ENCODE assay signal across 1 cellular context in the genomic region with DNA sequence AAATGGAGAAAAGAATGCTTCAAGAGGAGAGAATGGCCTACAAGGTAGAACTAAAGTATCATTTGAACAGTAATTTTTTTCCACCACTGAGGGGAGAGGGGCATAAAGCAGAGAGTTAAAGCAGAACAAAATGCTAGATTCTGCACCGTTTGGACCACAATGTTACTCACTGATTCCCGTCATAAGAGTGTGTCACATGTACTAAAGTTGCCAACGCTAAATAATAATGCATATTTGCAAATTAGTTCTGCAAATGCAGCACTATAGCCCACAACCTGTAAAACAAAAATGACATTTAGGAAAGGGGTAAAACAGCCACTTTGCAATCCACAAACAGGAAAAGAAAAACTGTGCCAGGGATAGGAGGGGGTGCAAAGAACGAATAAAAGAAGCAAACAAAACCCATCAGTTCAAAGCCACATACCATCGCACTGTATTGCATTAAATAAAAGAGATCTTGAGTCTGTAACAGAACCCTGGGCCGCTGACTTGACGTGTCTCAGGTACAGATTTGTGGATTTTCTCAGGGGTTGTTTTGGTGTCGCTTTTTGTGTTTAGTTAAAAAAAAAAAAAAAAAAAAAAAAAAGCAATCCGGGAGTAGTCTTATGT.
TF ChIP-seq lines count a peak whose summit lies in the region.

No MANE protein-coding gene starts in this region.

TF ChIP-seq in GM12878, 131 proteins besides CTCF, POLR2A, EP300 and RAD21 (continued from another document):
- TF ChIP-seq NFYA (IDR thresholded peaks at IDR 0.05; ENCODE audit: borderline replicate concordance, low read depth, low read length) (no peak), CHD2 (IDR thresholded peaks at IDR 0.05; ENCODE audit: borderline replicate concordance, low read depth, low read length) (no peak), PAX8 (IDR thresholded peaks at IDR 0.05) (no peak), ZNF207 (IDR thresholded peaks at IDR 0.05; ENCODE audit: borderline replicate concordance) (no peak), YBX1 (IDR thresholded peaks at IDR 0.05) (no peak), POLR2AphosphoS2 (IDR thresholded peaks at IDR 0.05; ENCODE audit: low read depth, low read length) (no peak), BMI1 (IDR thresholded peaks at IDR 0.05; ENCODE audit: borderline replicate concordance) (no peak)
- TF ChIP-seq, protein P1, sequence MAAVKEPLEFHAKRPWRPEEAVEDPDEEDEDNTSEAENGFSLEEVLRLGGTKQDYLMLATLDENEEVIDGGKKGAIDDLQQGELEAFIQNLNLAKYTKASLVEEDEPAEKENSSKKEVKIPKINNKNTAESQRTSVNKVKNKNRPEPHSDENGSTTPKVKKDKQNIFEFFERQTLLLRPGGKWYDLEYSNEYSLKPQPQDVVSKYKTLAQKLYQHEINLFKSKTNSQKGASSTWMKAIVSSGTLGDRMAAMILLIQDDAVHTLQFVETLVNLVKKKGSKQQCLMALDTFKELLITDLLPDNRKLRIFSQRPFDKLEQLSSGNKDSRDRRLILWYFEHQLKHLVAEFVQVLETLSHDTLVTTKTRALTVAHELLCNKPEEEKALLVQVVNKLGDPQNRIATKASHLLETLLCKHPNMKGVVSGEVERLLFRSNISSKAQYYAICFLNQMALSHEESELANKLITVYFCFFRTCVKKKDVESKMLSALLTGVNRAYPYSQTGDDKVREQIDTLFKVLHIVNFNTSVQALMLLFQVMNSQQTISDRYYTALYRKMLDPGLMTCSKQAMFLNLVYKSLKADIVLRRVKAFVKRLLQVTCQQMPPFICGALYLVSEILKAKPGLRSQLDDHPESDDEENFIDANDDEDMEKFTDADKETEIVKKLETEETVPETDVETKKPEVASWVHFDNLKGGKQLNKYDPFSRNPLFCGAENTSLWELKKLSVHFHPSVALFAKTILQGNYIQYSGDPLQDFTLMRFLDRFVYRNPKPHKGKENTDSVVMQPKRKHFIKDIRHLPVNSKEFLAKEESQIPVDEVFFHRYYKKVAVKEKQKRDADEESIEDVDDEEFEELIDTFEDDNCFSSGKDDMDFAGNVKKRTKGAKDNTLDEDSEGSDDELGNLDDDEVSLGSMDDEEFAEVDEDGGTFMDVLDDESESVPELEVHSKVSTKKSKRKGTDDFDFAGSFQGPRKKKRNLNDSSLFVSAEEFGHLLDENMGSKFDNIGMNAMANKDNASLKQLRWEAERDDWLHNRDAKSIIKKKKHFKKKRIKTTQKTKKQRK (IDR thresholded peaks at IDR 0.05; ENCODE audit: low read depth, low read length), result no peak
- TF ChIP-seq, protein P2, sequence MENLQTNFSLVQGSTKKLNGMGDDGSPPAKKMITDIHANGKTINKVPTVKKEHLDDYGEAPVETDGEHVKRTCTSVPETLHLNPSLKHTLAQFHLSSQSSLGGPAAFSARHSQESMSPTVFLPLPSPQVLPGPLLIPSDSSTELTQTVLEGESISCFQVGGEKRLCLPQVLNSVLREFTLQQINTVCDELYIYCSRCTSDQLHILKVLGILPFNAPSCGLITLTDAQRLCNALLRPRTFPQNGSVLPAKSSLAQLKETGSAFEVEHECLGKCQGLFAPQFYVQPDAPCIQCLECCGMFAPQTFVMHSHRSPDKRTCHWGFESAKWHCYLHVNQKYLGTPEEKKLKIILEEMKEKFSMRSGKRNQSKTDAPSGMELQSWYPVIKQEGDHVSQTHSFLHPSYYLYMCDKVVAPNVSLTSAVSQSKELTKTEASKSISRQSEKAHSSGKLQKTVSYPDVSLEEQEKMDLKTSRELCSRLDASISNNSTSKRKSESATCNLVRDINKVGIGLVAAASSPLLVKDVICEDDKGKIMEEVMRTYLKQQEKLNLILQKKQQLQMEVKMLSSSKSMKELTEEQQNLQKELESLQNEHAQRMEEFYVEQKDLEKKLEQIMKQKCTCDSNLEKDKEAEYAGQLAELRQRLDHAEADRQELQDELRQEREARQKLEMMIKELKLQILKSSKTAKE (IDR thresholded peaks at IDR 0.05; ENCODE audit: low read depth, poor library complexity, severe bottlenecking), result no peak
- TF ChIP-seq, protein P3, sequence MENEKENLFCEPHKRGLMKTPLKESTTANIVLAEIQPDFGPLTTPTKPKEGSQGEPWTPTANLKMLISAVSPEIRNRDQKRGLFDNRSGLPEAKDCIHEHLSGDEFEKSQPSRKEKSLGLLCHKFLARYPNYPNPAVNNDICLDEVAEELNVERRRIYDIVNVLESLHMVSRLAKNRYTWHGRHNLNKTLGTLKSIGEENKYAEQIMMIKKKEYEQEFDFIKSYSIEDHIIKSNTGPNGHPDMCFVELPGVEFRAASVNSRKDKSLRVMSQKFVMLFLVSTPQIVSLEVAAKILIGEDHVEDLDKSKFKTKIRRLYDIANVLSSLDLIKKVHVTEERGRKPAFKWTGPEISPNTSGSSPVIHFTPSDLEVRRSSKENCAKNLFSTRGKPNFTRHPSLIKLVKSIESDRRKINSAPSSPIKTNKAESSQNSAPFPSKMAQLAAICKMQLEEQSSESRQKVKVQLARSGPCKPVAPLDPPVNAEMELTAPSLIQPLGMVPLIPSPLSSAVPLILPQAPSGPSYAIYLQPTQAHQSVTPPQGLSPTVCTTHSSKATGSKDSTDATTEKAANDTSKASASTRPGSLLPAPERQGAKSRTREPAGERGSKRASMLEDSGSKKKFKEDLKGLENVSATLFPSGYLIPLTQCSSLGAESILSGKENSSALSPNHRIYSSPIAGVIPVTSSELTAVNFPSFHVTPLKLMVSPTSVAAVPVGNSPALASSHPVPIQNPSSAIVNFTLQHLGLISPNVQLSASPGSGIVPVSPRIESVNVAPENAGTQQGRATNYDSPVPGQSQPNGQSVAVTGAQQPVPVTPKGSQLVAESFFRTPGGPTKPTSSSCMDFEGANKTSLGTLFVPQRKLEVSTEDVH (IDR thresholded peaks at IDR 0.05; ENCODE audit: low read depth, partially characterized antibody), result no peak
- TF ChIP-seq, protein P4, sequence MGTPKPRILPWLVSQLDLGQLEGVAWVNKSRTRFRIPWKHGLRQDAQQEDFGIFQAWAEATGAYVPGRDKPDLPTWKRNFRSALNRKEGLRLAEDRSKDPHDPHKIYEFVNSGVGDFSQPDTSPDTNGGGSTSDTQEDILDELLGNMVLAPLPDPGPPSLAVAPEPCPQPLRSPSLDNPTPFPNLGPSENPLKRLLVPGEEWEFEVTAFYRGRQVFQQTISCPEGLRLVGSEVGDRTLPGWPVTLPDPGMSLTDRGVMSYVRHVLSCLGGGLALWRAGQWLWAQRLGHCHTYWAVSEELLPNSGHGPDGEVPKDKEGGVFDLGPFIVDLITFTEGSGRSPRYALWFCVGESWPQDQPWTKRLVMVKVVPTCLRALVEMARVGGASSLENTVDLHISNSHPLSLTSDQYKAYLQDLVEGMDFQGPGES (IDR thresholded peaks at IDR 0.05), result no peak
- TF ChIP-seq, protein P5, sequence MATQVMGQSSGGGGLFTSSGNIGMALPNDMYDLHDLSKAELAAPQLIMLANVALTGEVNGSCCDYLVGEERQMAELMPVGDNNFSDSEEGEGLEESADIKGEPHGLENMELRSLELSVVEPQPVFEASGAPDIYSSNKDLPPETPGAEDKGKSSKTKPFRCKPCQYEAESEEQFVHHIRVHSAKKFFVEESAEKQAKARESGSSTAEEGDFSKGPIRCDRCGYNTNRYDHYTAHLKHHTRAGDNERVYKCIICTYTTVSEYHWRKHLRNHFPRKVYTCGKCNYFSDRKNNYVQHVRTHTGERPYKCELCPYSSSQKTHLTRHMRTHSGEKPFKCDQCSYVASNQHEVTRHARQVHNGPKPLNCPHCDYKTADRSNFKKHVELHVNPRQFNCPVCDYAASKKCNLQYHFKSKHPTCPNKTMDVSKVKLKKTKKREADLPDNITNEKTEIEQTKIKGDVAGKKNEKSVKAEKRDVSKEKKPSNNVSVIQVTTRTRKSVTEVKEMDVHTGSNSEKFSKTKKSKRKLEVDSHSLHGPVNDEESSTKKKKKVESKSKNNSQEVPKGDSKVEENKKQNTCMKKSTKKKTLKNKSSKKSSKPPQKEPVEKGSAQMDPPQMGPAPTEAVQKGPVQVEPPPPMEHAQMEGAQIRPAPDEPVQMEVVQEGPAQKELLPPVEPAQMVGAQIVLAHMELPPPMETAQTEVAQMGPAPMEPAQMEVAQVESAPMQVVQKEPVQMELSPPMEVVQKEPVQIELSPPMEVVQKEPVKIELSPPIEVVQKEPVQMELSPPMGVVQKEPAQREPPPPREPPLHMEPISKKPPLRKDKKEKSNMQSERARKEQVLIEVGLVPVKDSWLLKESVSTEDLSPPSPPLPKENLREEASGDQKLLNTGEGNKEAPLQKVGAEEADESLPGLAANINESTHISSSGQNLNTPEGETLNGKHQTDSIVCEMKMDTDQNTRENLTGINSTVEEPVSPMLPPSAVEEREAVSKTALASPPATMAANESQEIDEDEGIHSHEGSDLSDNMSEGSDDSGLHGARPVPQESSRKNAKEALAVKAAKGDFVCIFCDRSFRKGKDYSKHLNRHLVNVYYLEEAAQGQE (IDR thresholded peaks at IDR 0.05; ENCODE audit: low read depth, low read length), result no peak
